Comparison of ENCODE assay signal across 18 cellular contexts in genomic region chr6:138011413-138011812, GRCh38.
DNase-seq lines count a peak whose midpoint lies in the region; ATAC-seq, FAIRE-seq and TF ChIP-seq lines count a peak whose summit lies in the region.
"Had no signal": no experiment of that assay in that cellular context is flagged by ENCODE, and none has a peak within 500 bp of the region (broad histone marks: within the 10 kb centered on the region; RNA-seq: fewer than 3 reads in every experiment).

No MANE protein-coding gene starts in this region.

- no peaks in the 10 kb centered on the region for H3K79me2 ChIP-seq in K562 (ENCODE audit: control insufficient read depth, insufficient read depth, low read length)

- H3K27me3 ChIP-seq in K562 (ENCODE audit: control insufficient read depth in 2 of 2, insufficient read depth in 2 of 2, low read length in 2 of 2): peaks cover 0 to 4% of the 10 kb centered on the region in 2 experiments; a peak in 1 of 5 replicates
- H3K27me3 ChIP-seq in esophagus muscularis mucosa: no peaks in the 10 kb centered on the region

- intact Hi-C loops in K562 (cut with micrococcal nuclease): no loop called here
- intact Hi-C loops in esophagus muscularis mucosa (cut with DNase I): no loop called here

- no peak for DNase-seq in K562 (ENCODE audit: extremely low read depth in 1 of 4, low spot score in 3 of 4)
- peak; percentile 19 for DNase-seq in esophagus muscularis mucosa (ENCODE audit: extremely low spot score)
- DNase-seq in fibroblast of mammary gland (ENCODE audit: low read depth): peak; percentile 31
- no peak for DNase-seq in SIG-M5 treated with dmso at 0.1 percent for 504 hours (lab: John Stamatoyannopoulos, UW; ENCODE audit: unreplicated experiment)
- DNase-seq in H54 (ENCODE audit: insufficient read length, low spot score): no peak
- DNase-seq: C1 segment of cervical spinal cord; Calu3; CD4-positive, alpha-beta memory T cell; COR-L47; DMS53; DMS79 treated with DMSO at 0.1 percent for 48 hours; GF-D8; GOT3; H7; HCEC 1CT had no signal

- no TSS peak for BruUV-seq in K562 (replicated peaks; lab: Mats Ljungman, UMichigan)

- H3K9ac ChIP-seq in K562 (ENCODE audit: insufficient read depth in 1 of 2, low read depth in 2 of 2, low read length in 2 of 2): no peak overlapping the region

- H2AFZ ChIP-seq in K562 (ENCODE audit: low read depth, low read length): no peak overlapping the region

- POLR2A ChIA-PET in K562 (lab: Yijun Ruan, JAX): no interaction called here

- in situ Hi-C loops in K562 (cut with MboI): no loop called here

- no peak for TF ChIP-seq POLR2A in K562 (conservative IDR thresholded peaks at IDR 0.05)
- TF ChIP-seq POLR2A in esophagus muscularis mucosa (IDR thresholded peaks at IDR 0.05; ENCODE audit: low read depth): no peak
- no peak for TF ChIP-seq POLR2A in H54 (IDR thresholded peaks at IDR 0.05; ENCODE audit: low read depth, low read length)

- no peak for TF ChIP-seq RAD21 in K562 (CRISPR knock-in tag; conservative IDR thresholded peaks at IDR 0.05 in 1 of 2, IDR thresholded peaks at IDR 0.05 in 1 of 2)

- peaks cover 5 to 6% of the 10 kb centered on the region in 2 experiments; a peak in 2 of 5 replicates for H3K4me1 ChIP-seq in K562 (replicated peaks in 1 of 2; ENCODE audit: control insufficient read depth in 2 of 2, insufficient read depth in 2 of 2, low read length in 2 of 2)
- H3K4me1 ChIP-seq in esophagus muscularis mucosa: peaks cover 0 to 3% (median 0%) of the 10 kb centered on the region in 4 donors

- no peak overlapping the region for H3K27ac ChIP-seq in K562 (ENCODE audit: extremely low read depth, low read depth, low read length)
- H3K27ac ChIP-seq in esophagus muscularis mucosa (replicated peaks in 1 of 4): no peak overlapping the region

- H3K36me3 ChIP-seq in K562 (ENCODE audit: control insufficient read depth, insufficient read depth, low read length) (no peaks in the 10 kb centered on the region), esophagus muscularis mucosa (no peaks in the 10 kb centered on the region)

- H3K9me3 ChIP-seq in K562 (replicated peaks; ENCODE audit: control insufficient read depth, insufficient read depth, low read depth, low read length): no peaks in the 10 kb centered on the region
- no peaks in the 10 kb centered on the region for H3K9me3 ChIP-seq in esophagus muscularis mucosa

- no peaks in the 10 kb centered on the region for H3K9me1 ChIP-seq in K562 (ENCODE audit: control insufficient read depth, insufficient read depth, low read length)

- no peak overlapping the region for H3K4me2 ChIP-seq in K562 (ENCODE audit: insufficient read depth, low read length)

- 0% methylated on average over 1 of the region's 1 CpG for whole genome bisulfite sequencing in K562 (ENCODE audit: insufficient coverage, low coverage, missing lambda C conversion rate)
- 100% methylated on average over 1 of the region's 1 CpG for WGBS in esophagus muscularis mucosa

- FAIRE-seq in K562 (lab: Jason Lieb, UNC): peak; percentile 35
- FAIRE-seq in H54 (lab: Jason Lieb, UNC): no peak
- FAIRE-seq: GM12891, GM18507 had no signal

- CTCF ChIA-PET in K562 (lab: Yijun Ruan, JAX; ENCODE audit: low intra/inter-chr PET ratio): no interaction called here

- H3K4me3 ChIP-seq in K562 (no peak overlapping the region), esophagus muscularis mucosa (no peak overlapping the region), fibroblast of mammary gland (ENCODE audit: control insufficient read depth, low read depth, low read length) (no peak overlapping the region)

- H4K20me1 ChIP-seq in K562 (replicated peaks; ENCODE audit: control insufficient read depth, insufficient read depth, low read length): no peaks in the 10 kb centered on the region

- ATAC-seq in K562: no peak
- ATAC-seq in GM21528 (IDR thresholded peaks at IDR 0.05; ENCODE audit: low FRiP score, unreplicated experiment): no peak

- no peak for TF ChIP-seq EP300 in K562 (IDR thresholded peaks at IDR 0.05; ENCODE audit: low read length)
- TF ChIP-seq EP300 in esophagus muscularis mucosa (IDR thresholded peaks at IDR 0.05): no peak

- TF ChIP-seq CTCF in K562 (IDR thresholded peaks at IDR 0.05 in 2 of 3, conservative IDR thresholded peaks at IDR 0.05 in 1 of 3; ENCODE audit: insufficient read depth in 2 of 3, low read depth in 1 of 3, low read length in 3 of 3) (no peak), esophagus muscularis mucosa (IDR thresholded peaks at IDR 0.05) (no peak), fibroblast of mammary gland (conservative IDR thresholded peaks at IDR 0.05; ENCODE audit: control insufficient read depth, insufficient read depth, low read depth, low read length) (no peak)

TF ChIP-seq in K562, 482 proteins besides CTCF, POLR2A, EP300 and RAD21:
- peak; percentile 57 for TF ChIP-seq ZNF316 (IDR thresholded peaks at IDR 0.05)
- TF ChIP-seq FOXJ3 (CRISPR knock-in tag; IDR thresholded peaks at IDR 0.05): no peak
- TF ChIP-seq, protein P1, sequence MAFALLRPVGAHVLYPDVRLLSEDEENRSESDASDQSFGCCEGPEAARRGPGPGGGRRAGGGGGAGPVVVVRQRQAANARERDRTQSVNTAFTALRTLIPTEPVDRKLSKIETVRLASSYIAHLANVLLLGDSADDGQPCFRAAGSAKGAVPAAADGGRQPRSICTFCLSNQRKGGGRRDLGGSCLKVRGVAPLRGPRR (CRISPR knock-in tag; IDR thresholded peaks at IDR 0.05): no peak
- 0 out of 2 replicates have a peak, but pooled peaks have one; percentile 3 for TF ChIP-seq NFE2 (IDR thresholded peaks at IDR 0.05; ENCODE audit: low read depth)
- peak; percentile 82 for TF ChIP-seq MAFG (tag; conservative IDR thresholded peaks at IDR 0.05)
- 0 out of 2 replicates have a peak, but pooled peaks have one; percentile 40 for TF ChIP-seq C11orf30 (IDR thresholded peaks at IDR 0.05; ENCODE audit: low read depth)

Comparison
In these comparisons a context has a peak if more than half of its experiments do, and no peak if none do; other contexts are left out.
1. DNase-seq: peak in esophagus muscularis mucosa (single experiment) and fibroblast of mammary gland (single experiment); none in K562 (0 of 4), SIG-M5 treated with dmso at 0.1 percent for 504 hours (single experiment) and H54 (single experiment).